ENCODE assay signal across 15 cellular contexts in genomic region chr3:52171577-52172261, GRCh38. TPM values are rescaled to one million over a fixed set of nuclear protein-coding genes. Genes with fewer than 3 reads are reported as not detected.
DNase-seq lines count a peak whose midpoint lies in the region; ATAC-seq, FAIRE-seq and TF ChIP-seq lines count a peak whose summit lies in the region.
"Had no signal": no experiment of that assay in that cellular context is flagged by ENCODE, and none has a peak within 500 bp of the region (broad histone marks: within the 10 kb centered on the region; RNA-seq: fewer than 3 reads in every experiment).

No MANE protein-coding gene starts in this region.

- H3K9ac ChIP-seq in HepG2 (ENCODE audit: insufficient read depth, low read depth, low read length): no peak overlapping the region
- H3K9ac ChIP-seq: BLaER1 had no signal

- POLR2A ChIA-PET in HepG2 (lab: Yijun Ruan, JAX): interaction anchor here (0.5 to 2.2 kb wide), 4 partner anchors 13 to 176 kb away, joined by 3 to 21 read pairs (median 3); partner anchors contain the start of genes POC1A and RPL29

- in situ Hi-C loops in astrocyte of the spinal cord (cut with HindIII; ENCODE audit: low sequenced_read_pairs) (no loop called here), HepG2 (cut with HindIII; ENCODE audit: extremely low pct_ligation_motif_present, low pct_unique_long_range_greater_than_20kb) (no loop called here)

- peak; percentile 76 for DNase-seq in AG08395 (ENCODE audit: low spot score)
- peak; percentile 62 for DNase-seq in M059J (ENCODE audit: low read depth)
- peak; percentile 6 for DNase-seq in astrocyte of the spinal cord (ENCODE audit: low read depth, low spot score)
- no peak for DNase-seq in HepG2 (ENCODE audit: low spot score)
- DNase-seq in KG1 (lab: John Stamatoyannopoulos, UW): no peak
- DNase-seq in immature natural killer cell: no peak
- DNase-seq: ovary; RPMI8226; stimulated activated CD4-positive, alpha-beta T cell treated with anti-CD3 and anti-CD28 coated beads, Interleukin-4, amount 100 ng/mL, for 1 hour had no signal

- H3K4me3 ChIP-seq in astrocyte of the spinal cord (ENCODE audit: low read depth, low read length): no peak overlapping the region
- no peak overlapping the region for H3K4me3 ChIP-seq in HepG2 (replicated peaks in 1 of 3; ENCODE audit: insufficient read depth in 1 of 3, low read depth in 2 of 3, low read length in 3 of 3)
- H3K4me3 ChIP-seq: BLaER1, lung, ovary, suprapubic skin had no signal

- no peaks in the 10 kb centered on the region for H3K9me3 Mint-ChIP-seq in immature natural killer cell

- no peak for TF ChIP-seq RAD21 in HepG2 (CRISPR knock-in tag; IDR thresholded peaks at IDR 0.05)

- no peaks in the 10 kb centered on the region for H3K4me1 Mint-ChIP-seq in immature natural killer cell

- H3K36me3 ChIP-seq in HepG2 (replicated peaks in 1 of 2; ENCODE audit: control insufficient read depth in 1 of 2, insufficient read depth in 2 of 2, low read length in 2 of 2): no peaks in the 10 kb centered on the region
- H3K36me3 ChIP-seq: BLaER1, ovary, suprapubic skin had no signal

- CTCF ChIA-PET in HepG2 (lab: Yijun Ruan, JAX; ENCODE audit: low intra/inter-chr PET ratio, low total read pairs): no interaction called here

- H2AFZ ChIP-seq in HepG2 (ENCODE audit: low read length): no peak overlapping the region

- no peak overlapping the region for H3K27ac ChIP-seq in HepG2 (ENCODE audit: extremely low read length, insufficient read depth, low read length)
- H3K27ac ChIP-seq: BLaER1, ovary, suprapubic skin had no signal

- H3K79me2 ChIP-seq in HepG2 (ENCODE audit: insufficient read depth, low read length): no peaks in the 10 kb centered on the region

- FAIRE-seq in HepG2 (lab: Jason Lieb, UNC): no peak

- no peaks in the 10 kb centered on the region for H4K20me1 ChIP-seq in HepG2 (ENCODE audit: insufficient read depth, low read length)
- H4K20me1 ChIP-seq: BLaER1 had no signal

- peak overlapping the region in 2 of 6 donors; percentile 7 to 36 for H3K27ac Mint-ChIP-seq in immature natural killer cell

- TF ChIP-seq CTCF in astrocyte of the spinal cord (IDR thresholded peaks at IDR 0.05; ENCODE audit: low read depth, low read length) (no peak), HepG2 (CRISPR knock-in tag; IDR thresholded peaks at IDR 0.05) (no peak)

- H3K9me3 ChIP-seq in HepG2 (ENCODE audit: low read length): no peaks in the 10 kb centered on the region
- H3K9me3 ChIP-seq: BLaER1, ovary, suprapubic skin had no signal

- TF ChIP-seq EP300 in HepG2 (IDR thresholded peaks at IDR 0.05; ENCODE audit: low read depth in 2 of 2, low read length in 2 of 2): no peak
- TF ChIP-seq EP300 in HepG2 (CRISPR knock-in tag; IDR thresholded peaks at IDR 0.05; ENCODE audit: borderline replicate concordance): no peak

- no peak overlapping the region for H3K4me3 Mint-ChIP-seq in immature natural killer cell

- peak overlapping the region; percentile 60; the same call in 1 of the 2 replicates for H3K4me2 ChIP-seq in HepG2 (ENCODE audit: low read depth, low read length)
- H3K4me2 ChIP-seq: BLaER1 had no signal

- ATAC-seq in HepG2 (peak; percentile 24), GM21526 (IDR thresholded peaks at IDR 0.05; ENCODE audit: low FRiP score, unreplicated experiment) (no peak), HG03095 (IDR thresholded peaks at IDR 0.05; ENCODE audit: unreplicated experiment) (no peak)

- no peaks in the 10 kb centered on the region for H3K36me3 Mint-ChIP-seq in immature natural killer cell

- H3K27me3 Mint-ChIP-seq in immature natural killer cell (ENCODE audit: low read depth in 3 of 3): peaks cover 0 to 4% (median 2%) of the 10 kb centered on the region in 3 donors

- H3K4me1 ChIP-seq in HepG2 (ENCODE audit: insufficient read depth, low read length): peaks cover 59% of the 10 kb centered on the region

- intact Hi-C loops in HepG2 (cut with micrococcal nuclease; ENCODE audit: unreplicated experiment): no loop called here

- WGBS in HepG2 (ENCODE audit: low lambda C conversion rate): 42% methylated on average over 3 of the region's 3 CpGs

- no peaks in the 10 kb centered on the region for H3K27me3 ChIP-seq in HepG2 (ENCODE audit: control insufficient read depth in 1 of 2, insufficient read depth in 2 of 2, low read length in 2 of 2)
- H3K27me3 ChIP-seq: BLaER1, ovary, suprapubic skin had no signal

- TF ChIP-seq POLR2A in HepG2 (IDR thresholded peaks at IDR 0.05; ENCODE audit: insufficient read depth in 1 of 2, low read depth in 2 of 2, low read length in 2 of 2): no peak

- no TSS peak for BruUV-seq in HepG2 (replicated peaks; lab: Mats Ljungman, UMichigan)

RNA-seq across cellular contexts. Expression of gene POC1A, which starts 17.5 kb away (rescaled TPM):
- 7.6 and 10.7 TPM in 2 replicates for total RNA-seq in M059J (2014; rRNA removed; shearing (Covaris generic))
- 20.0 and 22.5 TPM in 2 replicates for total RNA-seq in HepG2 (2016; rRNA removed; fragmentation: Illumina TruSeq; extraction: Trizol)
- 13.9 and 15.5 TPM in 2 replicates for total RNA-seq in HepG2 (2016; cell fraction: cytosol; rRNA removed; fragmentation: Illumina TruSeq; extraction: Trizol; ENCODE audit: low read depth)
- total RNA-seq in HepG2 (2016; cell fraction: insoluble cytoplasmic fraction; rRNA removed; fragmentation: Illumina TruSeq; extraction: Trizol): 20.6 and 21.0 TPM in 2 replicates
- total RNA-seq in HepG2 (2016; cell fraction: membrane; rRNA removed; fragmentation: Illumina TruSeq; extraction: Trizol): 24.6 and 24.9 TPM in 2 replicates
- total RNA-seq in HepG2 (2016; cell fraction: nucleus; rRNA removed; fragmentation: Illumina TruSeq; extraction: Trizol): 11.2 and 11.3 TPM in 2 replicates
- polyA plus RNA-seq in HepG2 (2011; rRNA removed) (12.6 and 14.6 TPM in 2 replicates), immature natural killer cell (1 to 10 TPM in 2 of 3 donors, not detected in 1; 2.9 to 4.0 TPM)
- polyA plus RNA-seq in HepG2 (2011; cell fraction: cytosol; rRNA removed): 9.9 and 16.4 TPM in 2 replicates
- polyA plus RNA-seq in HepG2 (2011; cell fraction: nucleus; rRNA removed): 9.4 and 12.5 TPM in 2 replicates
- polyA plus RNA-seq in HepG2 (2012): 5.8 and 9.6 TPM in 2 replicates
- polyA plus RNA-seq in HepG2 (2016; cell fraction: cytosol; fragmentation: Illumina TruSeq; extraction: Trizol; ENCODE audit: low read depth): 18.4 and 20.8 TPM in 2 replicates
- polyA plus RNA-seq in HepG2 (2016; cell fraction: insoluble cytoplasmic fraction; fragmentation: Illumina TruSeq; extraction: Trizol; ENCODE audit: low read depth): 22.6 and 26.9 TPM in 2 replicates
- polyA plus RNA-seq in HepG2 (2016; cell fraction: membrane; fragmentation: Illumina TruSeq; extraction: Trizol; ENCODE audit: low read depth): 23.5 and 25.2 TPM in 2 replicates
- polyA plus RNA-seq in HepG2 (2016; cell fraction: nucleus; fragmentation: Illumina TruSeq; extraction: Trizol; ENCODE audit: insufficient read depth, low read depth): 16.5 and 16.9 TPM in 2 replicates
- 35.8 and 64.7 TPM in 2 replicates for polyA minus RNA-seq in HepG2 (2011; rRNA and poly(A)+ RNA removed; ENCODE audit: low replicate concordance)
- 4.6 and 7.1 TPM in 2 replicates for polyA minus RNA-seq in HepG2 (2011; cell fraction: cytosol; rRNA and poly(A)+ RNA removed)
- 8.0 TPM in 2 replicates for polyA minus RNA-seq in HepG2 (2011; cell fraction: nucleus; rRNA and poly(A)+ RNA removed)

RNA-seq across cellular contexts. Expression of gene ALAS1, which starts 26.2 kb away (rescaled TPM):
- total RNA-seq in M059J (2014; rRNA removed; shearing (Covaris generic)): 39.0 and 52.8 TPM in 2 replicates
- total RNA-seq in HepG2 (2016; rRNA removed; fragmentation: Illumina TruSeq; extraction: Trizol): 36.0 and 40.2 TPM in 2 replicates
- total RNA-seq in HepG2 (2016; cell fraction: cytosol; rRNA removed; fragmentation: Illumina TruSeq; extraction: Trizol; ENCODE audit: low read depth): 9.6 and 11.6 TPM in 2 replicates
- total RNA-seq in HepG2 (2016; cell fraction: insoluble cytoplasmic fraction; rRNA removed; fragmentation: Illumina TruSeq; extraction: Trizol): 33.6 and 35.3 TPM in 2 replicates
- total RNA-seq in HepG2 (2016; cell fraction: membrane; rRNA removed; fragmentation: Illumina TruSeq; extraction: Trizol): 14.0 and 14.5 TPM in 2 replicates
- total RNA-seq in HepG2 (2016; cell fraction: nucleus; rRNA removed; fragmentation: Illumina TruSeq; extraction: Trizol): 16.9 and 18.1 TPM in 2 replicates
- polyA plus RNA-seq in HepG2 (2011; rRNA removed) (39.0 and 43.2 TPM in 2 replicates), immature natural killer cell (10 to 100 TPM; 18.0 to 37.0 (median 27.4) TPM)
- polyA plus RNA-seq in HepG2 (2011; cell fraction: cytosol; rRNA removed): 41.2 and 50.6 TPM in 2 replicates
- 30.0 and 30.9 TPM in 2 replicates for polyA plus RNA-seq in HepG2 (2011; cell fraction: nucleus; rRNA removed)
- 19.8 and 27.7 TPM in 2 replicates for polyA plus RNA-seq in HepG2 (2012)
- 3.9 and 4.3 TPM in 2 replicates for polyA plus RNA-seq in HepG2 (2016; cell fraction: cytosol; fragmentation: Illumina TruSeq; extraction: Trizol; ENCODE audit: low read depth)
- 27.6 and 42.4 TPM in 2 replicates for polyA plus RNA-seq in HepG2 (2016; cell fraction: insoluble cytoplasmic fraction; fragmentation: Illumina TruSeq; extraction: Trizol; ENCODE audit: low read depth)
- polyA plus RNA-seq in HepG2 (2016; cell fraction: membrane; fragmentation: Illumina TruSeq; extraction: Trizol; ENCODE audit: low read depth): 6.8 and 7.1 TPM in 2 replicates
- polyA plus RNA-seq in HepG2 (2016; cell fraction: nucleus; fragmentation: Illumina TruSeq; extraction: Trizol; ENCODE audit: insufficient read depth, low read depth): 26.7 and 30.3 TPM in 2 replicates
- polyA minus RNA-seq in HepG2 (2011; rRNA and poly(A)+ RNA removed; ENCODE audit: low replicate concordance): 49.6 and 54.7 TPM in 2 replicates
- 23.9 and 26.4 TPM in 2 replicates for polyA minus RNA-seq in HepG2 (2011; cell fraction: cytosol; rRNA and poly(A)+ RNA removed)
- 17.3 and 19.0 TPM in 2 replicates for polyA minus RNA-seq in HepG2 (2011; cell fraction: nucleus; rRNA and poly(A)+ RNA removed)

RNA-seq across cellular contexts. Expression of gene TLR9, which starts 53.7 kb away (rescaled TPM):
- total RNA-seq in M059J (2014; rRNA removed; shearing (Covaris generic)): not detected in 2 replicates
- total RNA-seq in HepG2 (2016; rRNA removed; fragmentation: Illumina TruSeq; extraction: Trizol): not detected in 2 replicates
- not detected in 2 replicates for total RNA-seq in HepG2 (2016; cell fraction: cytosol; rRNA removed; fragmentation: Illumina TruSeq; extraction: Trizol; ENCODE audit: low read depth)
- total RNA-seq in HepG2 (2016; cell fraction: insoluble cytoplasmic fraction; rRNA removed; fragmentation: Illumina TruSeq; extraction: Trizol): not detected in 2 replicates
- total RNA-seq in HepG2 (2016; cell fraction: membrane; rRNA removed; fragmentation: Illumina TruSeq; extraction: Trizol): not detected in 2 replicates
- not detected in 2 replicates for total RNA-seq in HepG2 (2016; cell fraction: nucleus; rRNA removed; fragmentation: Illumina TruSeq; extraction: Trizol)
- polyA plus RNA-seq in HepG2 (2011; rRNA removed) (0.08 TPM in 1 of 2 replicates, not detected in the other), immature natural killer cell (not detected)
- 0.01 TPM in 2 replicates for polyA plus RNA-seq in HepG2 (2011; cell fraction: cytosol; rRNA removed)
- 0.88 and 0.95 TPM in 2 replicates for polyA plus RNA-seq in HepG2 (2011; cell fraction: nucleus; rRNA removed)
- polyA plus RNA-seq in HepG2 (2012): 0.31 TPM in 1 of 2 replicates, not detected in the other
- not detected in 2 replicates for polyA plus RNA-seq in HepG2 (2016; cell fraction: cytosol; fragmentation: Illumina TruSeq; extraction: Trizol; ENCODE audit: low read depth)
- not detected in 2 replicates for polyA plus RNA-seq in HepG2 (2016; cell fraction: insoluble cytoplasmic fraction; fragmentation: Illumina TruSeq; extraction: Trizol; ENCODE audit: low read depth)
- not detected in 2 replicates for polyA plus RNA-seq in HepG2 (2016; cell fraction: membrane; fragmentation: Illumina TruSeq; extraction: Trizol; ENCODE audit: low read depth)
- polyA plus RNA-seq in HepG2 (2016; cell fraction: nucleus; fragmentation: Illumina TruSeq; extraction: Trizol; ENCODE audit: insufficient read depth, low read depth): not detected in 2 replicates
- polyA minus RNA-seq in HepG2 (2011; rRNA and poly(A)+ RNA removed; ENCODE audit: low replicate concordance): 0.14 TPM in 1 of 2 replicates, not detected in the other
- not detected in 2 replicates for polyA minus RNA-seq in HepG2 (2011; cell fraction: cytosol; rRNA and poly(A)+ RNA removed)
- 0.25 and 0.26 TPM in 2 replicates for polyA minus RNA-seq in HepG2 (2011; cell fraction: nucleus; rRNA and poly(A)+ RNA removed)
- total RNA-seq: glomerular endothelial cell had no signal

Comparison
In these comparisons a context has a peak if more than half of its experiments do, and no peak if none do; other contexts are left out.
1. DNase-seq: peak in AG08395 (single experiment), M059J (single experiment) and astrocyte of the spinal cord (single experiment); none in HepG2 (single experiment), KG1 (single experiment) and immature natural killer cell (0 of 3).